ENCODE assay signal across 21 cellular contexts in genomic region chr14:48731260-48731659, GRCh38.
"Had no signal": no experiment of that assay in that cellular context is flagged by ENCODE, and none has a peak within 500 bp of the region (broad histone marks: within the 10 kb centered on the region; RNA-seq: fewer than 3 reads in every experiment).

No MANE protein-coding gene starts in this region.

- H3K9me3 ChIP-seq: colonic mucosa, psoas muscle, thoracic aorta, transverse colon had no signal

- H2AFZ ChIP-seq: parathyroid adenoma had no signal

- ATAC-seq: foreskin keratinocyte; left colon; left ventricle myocardium superior; naive thymus-derived CD4-positive, alpha-beta T cell; psoas muscle; sciatic nerve; stimulated activated naive B cell treated with anti-CD40 and anti-IgM and Interleukin-4, amounts not matched to agents 10 μg/mL and 1 μg/mL and 100 μg/mL, for 72 hours; stimulated activated naive CD8-positive, alpha-beta T cell treated with anti-CD3 and anti-CD28 coated beads, Interleukin-15, amount 100 ng/mL, for 72 hours had no signal

- H3K4me3 ChIP-seq: colonic mucosa, lung, psoas muscle, thoracic aorta, transverse colon had no signal

- H3K36me3 ChIP-seq: colonic mucosa, thoracic aorta, transverse colon had no signal

- H3K27ac ChIP-seq: colonic mucosa, foreskin keratinocyte, parathyroid adenoma, psoas muscle, thoracic aorta, transverse colon had no signal

- H3K4me1 ChIP-seq: colonic mucosa, foreskin keratinocyte, parathyroid adenoma, psoas muscle, transverse colon had no signal

- FAIRE-seq: kidney had no signal

- H3K9ac ChIP-seq: parathyroid adenoma had no signal

- H3K27me3 ChIP-seq: colonic mucosa, foreskin keratinocyte, transverse colon had no signal

- DNase-seq: colonic mucosa; dermis blood vessel endothelial cell; erythroblast; foreskin keratinocyte; immature natural killer cell; kidney; left colon; left ventricle myocardium superior; mesendoderm; naive thymus-derived CD4-positive, alpha-beta T cell; nephron progenitor cell; psoas muscle; stimulated activated CD4-positive, alpha-beta T cell treated with anti-CD3 and anti-CD28 coated beads, Interleukin-2, amount 100 ng/mL, for 24 hours; stimulated activated CD4-positive, alpha-beta T cell treated with anti-CD3 and anti-CD28 coated beads, Interleukin-4, amount 100 ng/mL, for 4 hours; stimulated activated naive B cell treated with anti-CD40 and anti-IgM and Interleukin-4, amounts not matched to agents 10 μg/mL and 1 μg/mL and 100 μg/mL, for 72 hours; stimulated activated naive CD8-positive, alpha-beta T cell treated with anti-CD3 and anti-CD28 coated beads, Interleukin-15, amount 100 ng/mL, for 72 hours; transverse colon had no signal
